10 cellular contexts compared by ENCODE assay signal in genomic region chr1:58290685-58291372, GRCh38.
DNase-seq lines count a peak whose midpoint lies in the region; ATAC-seq, FAIRE-seq and TF ChIP-seq lines count a peak whose summit lies in the region.
"Had no signal": no experiment of that assay in that cellular context is flagged by ENCODE, and none has a peak within 500 bp of the region (broad histone marks: within the 10 kb centered on the region; RNA-seq: fewer than 3 reads in every experiment).

No MANE protein-coding gene starts in this region.

- ATAC-seq in GM12878 = 0 out of 3 replicates have a peak, but pooled peaks have one; percentile 37
- ATAC-seq in HG03175 (IDR thresholded peaks at IDR 0.05; ENCODE audit: unreplicated experiment) = no peak
- ATAC-seq in activated CD8-positive, alpha-beta memory T cell treated with anti-CD3 and anti-CD28 coated beads, Interleukin-2, amount 10 ng/mL, durations not matched to agents 7 days and 5 days = no peak
- ATAC-seq: body of pancreas had no signal

- WGBS in GM12878 (ENCODE audit: insufficient coverage, insufficient replicate concordance, low lambda C conversion rate, missing lambda C conversion rate) = 22% methylated on average over 6 of the region's 6 CpGs
- 53% methylated on average over 6 of the region's 6 CpGs for WGBS in liver
- WGBS in transverse colon (ENCODE audit: low coverage in 1 of 2), 2 donors = 36 to 49% methylated on average over 5 to 6 of the region's 6 CpGs

- H3K4me1 ChIP-seq in GM12878 (ENCODE audit: control insufficient read depth, insufficient read depth, low read length) (no peaks in the 10 kb centered on the region), liver (ENCODE audit: control insufficient read depth in 4 of 4, insufficient read depth in 4 of 4, low read length in 3 of 4) (peaks cover 0 to 13% (median 4%) of the 10 kb centered on the region in 4 donors), transverse colon (no peaks in the 10 kb centered on the region)
- H3K4me1 ChIP-seq: body of pancreas had no signal

- H3K9ac ChIP-seq in GM12878 (ENCODE audit: control insufficient read depth, insufficient read depth, low read length) (no peak overlapping the region), liver (ENCODE audit: low read depth in 1 of 2, low read length in 2 of 2) (no peak overlapping the region)

- H3K4me3 Mint-ChIP-seq in activated CD8-positive, alpha-beta memory T cell treated with anti-CD3 and anti-CD28 coated beads, Interleukin-2, amount 10 ng/mL, durations not matched to agents 7 days and 5 days = no peak overlapping the region

- intact Hi-C loops in GM12878 (cut with micrococcal nuclease; ENCODE audit: unreplicated experiment) = no loop called here
- intact Hi-C loops in transverse colon (cut with DNase I; ENCODE audit: low total_unique reads) = no loop called here

- CTCF ChIA-PET in GM12878 (lab: Yijun Ruan, JAX) = interaction anchor here (0.9 kb wide), 1 partner anchor 34 kb away, joined by 3 read pairs; no protein-coding TSS in a partner anchor
- CTCF ChIA-PET in activated CD8-positive, alpha-beta memory T cell treated with anti-CD3 and anti-CD28 coated beads, Interleukin-2, amount 10 ng/mL, durations not matched to agents 7 days and 5 days (lab: Charles Lee) = interaction anchor here (1.5 kb wide), 1 partner anchor 11 kb away, joined by 4 read pairs; no protein-coding TSS in a partner anchor

- TF ChIP-seq EP300 in GM12878 (IDR thresholded peaks at IDR 0.05; ENCODE audit: borderline replicate concordance in 1 of 2, control insufficient read depth in 1 of 2, low read depth in 2 of 2, low read length in 2 of 2) = no peak
- no peak for TF ChIP-seq EP300 in transverse colon (IDR thresholded peaks at IDR 0.05; ENCODE audit: low read depth)

- POLR2A ChIA-PET in GM12878 (lab: Charles Lee) = no interaction called here

- SMC1A ChIA-PET in GM12878 (lab: Charles Lee; ENCODE audit: uncharacterized antibody, unreplicated experiment) = interaction anchor here (1.5 kb wide), 1 partner anchor 11 kb away, joined by 3 read pairs; no protein-coding TSS in a partner anchor

- H3K79me2 ChIP-seq in GM12878 (ENCODE audit: control insufficient read depth, insufficient read depth, low read length) = no peaks in the 10 kb centered on the region

- no peaks in the 10 kb centered on the region for H4K20me1 ChIP-seq in GM12878 (ENCODE audit: control insufficient read depth, insufficient read depth)

- TF ChIP-seq CTCF in GM12878 (IDR thresholded peaks at IDR 0.05 in 2 of 3, conservative IDR thresholded peaks at IDR 0.05 in 1 of 3; ENCODE audit: control insufficient read depth in 2 of 3, extremely low read depth in 1 of 3, insufficient read depth in 1 of 3, low read depth in 3 of 3, low read length in 3 of 3) (no peak), liver (IDR thresholded peaks at IDR 0.05; ENCODE audit: low read depth, low read length, missing input control) (no peak), GM13976 (IDR thresholded peaks at IDR 0.05; ENCODE audit: borderline replicate concordance, control extremely low read depth, extremely low read depth, insufficient read depth, missing control alignments) (no peak), transverse colon (IDR thresholded peaks at IDR 0.05) (no peak)

- FAIRE-seq in GM12878 (lab: Jason Lieb, UNC) = no peak

- peak; percentile 66 for DNase-seq in DMS153 (lab: John Stamatoyannopoulos, UW)
- DNase-seq in Jurkat, Clone E6-1 (ENCODE audit: low read depth, low spot score) = peak; percentile 28
- DNase-seq in GM12878 (ENCODE audit: low read depth, low spot score) = no peak
- DNase-seq in GM13976 (ENCODE audit: low spot score) = no peak
- DNase-seq in transverse colon = no peak
- DNase-seq in activated CD8-positive, alpha-beta memory T cell treated with anti-CD3 and anti-CD28 coated beads, Interleukin-2, amount 10 ng/mL, durations not matched to agents 7 days and 5 days = no peak
- DNase-seq: NCI-H510A had no signal

- H3K27ac Mint-ChIP-seq in activated CD8-positive, alpha-beta memory T cell treated with anti-CD3 and anti-CD28 coated beads, Interleukin-2, amount 10 ng/mL, durations not matched to agents 7 days and 5 days = no peak overlapping the region

- TF ChIP-seq RAD21 in GM12878 (IDR thresholded peaks at IDR 0.05; ENCODE audit: insufficient read depth, low read depth, low read length) (no peak), liver (IDR thresholded peaks at IDR 0.05) (peak in 1 of 2 donors; percentile 22)

- RAD21 ChIA-PET in GM12878 (lab: Charles Lee; ENCODE audit: unreplicated experiment) = interaction anchor here (0.6 kb wide), 1 partner anchor 199 kb away, joined by 3 read pairs; no protein-coding TSS in a partner anchor

- H3K9me3 ChIP-seq in GM12878 (replicated peaks; ENCODE audit: control insufficient read depth, insufficient read depth, low read length) = no peaks in the 10 kb centered on the region
- no peaks in the 10 kb centered on the region for H3K9me3 ChIP-seq in liver (ENCODE audit: control insufficient read depth in 4 of 4, low read length in 3 of 4)
- H3K9me3 ChIP-seq in transverse colon = no peaks in the 10 kb centered on the region
- H3K9me3 ChIP-seq: body of pancreas had no signal

- H3K36me3 ChIP-seq in GM12878 (ENCODE audit: control insufficient read depth in 2 of 2, insufficient read depth in 2 of 2, low read length in 1 of 2) (no peaks in the 10 kb centered on the region), liver (ENCODE audit: control insufficient read depth in 4 of 4, insufficient read depth in 3 of 4, low read depth in 1 of 4, low read length in 3 of 4) (no peaks in the 10 kb centered on the region), transverse colon (no peaks in the 10 kb centered on the region)

- no peak overlapping the region for H3K27ac ChIP-seq in GM12878 (ENCODE audit: control insufficient read depth, insufficient read depth)
- no peak overlapping the region for H3K27ac ChIP-seq in liver (ENCODE audit: low read depth in 1 of 2, low read length in 2 of 2)
- H3K27ac ChIP-seq in transverse colon = no peak overlapping the region
- H3K27ac ChIP-seq: body of pancreas had no signal

- in situ Hi-C loops in GM12878 (cut with MboI) = no loop called here
- in situ Hi-C loops in GM13976 (cut with MboI; ENCODE audit: low sequenced_read_pairs, unreplicated experiment) = no loop called here
- in situ Hi-C loops in transverse colon (cut with MboI; ENCODE audit: low pct_ligation_motif_present in 1 of 4, low pct_unique_long_range_greater_than_20kb in 1 of 4, low sequenced_read_pairs in 3 of 4) = no loop called here

- H3K27me3 Mint-ChIP-seq in activated CD8-positive, alpha-beta memory T cell treated with anti-CD3 and anti-CD28 coated beads, Interleukin-2, amount 10 ng/mL, durations not matched to agents 7 days and 5 days = no peaks in the 10 kb centered on the region

- no peak for TF ChIP-seq POLR2A in GM12878 (IDR thresholded peaks at IDR 0.05; ENCODE audit: low read depth, low read length)
- TF ChIP-seq POLR2A in transverse colon (IDR thresholded peaks at IDR 0.05) = no peak

- no peak overlapping the region for H3K4me2 ChIP-seq in GM12878 (ENCODE audit: control insufficient read depth, insufficient read depth)

- H3K4me3 ChIP-seq in Jurkat, Clone E6-1 (ENCODE audit: low read length) = no peak overlapping the region
- no peak overlapping the region for H3K4me3 ChIP-seq in GM12878
- H3K4me3 ChIP-seq in liver (ENCODE audit: low read depth in 1 of 3, low read length in 3 of 3) = no peak overlapping the region
- no peak overlapping the region for H3K4me3 ChIP-seq in transverse colon
- H3K4me3 ChIP-seq: body of pancreas had no signal

- no TSS peak for BruUV-seq in GM12878 (replicated peaks; lab: Mats Ljungman, UMichigan)

- H3K36me3 Mint-ChIP-seq in activated CD8-positive, alpha-beta memory T cell treated with anti-CD3 and anti-CD28 coated beads, Interleukin-2, amount 10 ng/mL, durations not matched to agents 7 days and 5 days = no peaks in the 10 kb centered on the region

- H2AFZ ChIP-seq in GM12878 (ENCODE audit: control insufficient read depth, low read depth, low read length) = no peak overlapping the region

- H3K27me3 ChIP-seq in GM12878 (replicated peaks in 1 of 2; ENCODE audit: control insufficient read depth in 2 of 2, insufficient read depth in 2 of 2, low read length in 1 of 2) = no peaks in the 10 kb centered on the region; a peak in 1 of 4 replicates
- no peaks in the 10 kb centered on the region for H3K27me3 ChIP-seq in liver (ENCODE audit: control insufficient read depth in 4 of 4, insufficient read depth in 4 of 4, low read length in 3 of 4)
- no peaks in the 10 kb centered on the region for H3K27me3 ChIP-seq in transverse colon
- H3K27me3 ChIP-seq: body of pancreas had no signal

- H3K4me1 Mint-ChIP-seq in activated CD8-positive, alpha-beta memory T cell treated with anti-CD3 and anti-CD28 coated beads, Interleukin-2, amount 10 ng/mL, durations not matched to agents 7 days and 5 days = no peaks in the 10 kb centered on the region

- no peaks in the 10 kb centered on the region for H3K9me3 Mint-ChIP-seq in activated CD8-positive, alpha-beta memory T cell treated with anti-CD3 and anti-CD28 coated beads, Interleukin-2, amount 10 ng/mL, durations not matched to agents 7 days and 5 days (ENCODE audit: low read depth)

TF ChIP-seq in GM12878, 131 proteins besides CTCF, POLR2A, EP300 and RAD21 (continues in another document):
- no peak for TF ChIP-seq ESRRA (IDR thresholded peaks at IDR 0.05; ENCODE audit: low read length)
- TF ChIP-seq ZNF384 (IDR thresholded peaks at IDR 0.05; ENCODE audit: borderline replicate concordance, low read depth, low read length) = no peak
- no peak for TF ChIP-seq ASH2L (IDR thresholded peaks at IDR 0.05; ENCODE audit: borderline replicate concordance, low read depth)
- TF ChIP-seq IRF4 (IDR thresholded peaks at IDR 0.05; ENCODE audit: low read depth, low read length) = no peak
- no peak for TF ChIP-seq CBFB (IDR thresholded peaks at IDR 0.05; ENCODE audit: low read depth)

TF ChIP-seq in liver, 16 proteins besides CTCF, POLR2A, EP300 and RAD21 (continues in another document):
- TF ChIP-seq HNF4A (conservative IDR thresholded peaks at IDR 0.05) = no peak

Comparison
In these comparisons a context has a peak if more than half of its experiments do, and no peak if none do; other contexts are left out.
1. DNase-seq: peak in DMS153 (single experiment) and Jurkat, Clone E6-1 (single experiment); none in GM12878 (single experiment), GM13976 (single experiment), transverse colon (single experiment) and activated CD8-positive, alpha-beta memory T cell treated with anti-CD3 and anti-CD28 coated beads, Interleukin-2, amount 10 ng/mL, durations not matched to agents 7 days and 5 days (single experiment).